ENCODE assay signal across 1 cellular context in the genomic region with DNA sequence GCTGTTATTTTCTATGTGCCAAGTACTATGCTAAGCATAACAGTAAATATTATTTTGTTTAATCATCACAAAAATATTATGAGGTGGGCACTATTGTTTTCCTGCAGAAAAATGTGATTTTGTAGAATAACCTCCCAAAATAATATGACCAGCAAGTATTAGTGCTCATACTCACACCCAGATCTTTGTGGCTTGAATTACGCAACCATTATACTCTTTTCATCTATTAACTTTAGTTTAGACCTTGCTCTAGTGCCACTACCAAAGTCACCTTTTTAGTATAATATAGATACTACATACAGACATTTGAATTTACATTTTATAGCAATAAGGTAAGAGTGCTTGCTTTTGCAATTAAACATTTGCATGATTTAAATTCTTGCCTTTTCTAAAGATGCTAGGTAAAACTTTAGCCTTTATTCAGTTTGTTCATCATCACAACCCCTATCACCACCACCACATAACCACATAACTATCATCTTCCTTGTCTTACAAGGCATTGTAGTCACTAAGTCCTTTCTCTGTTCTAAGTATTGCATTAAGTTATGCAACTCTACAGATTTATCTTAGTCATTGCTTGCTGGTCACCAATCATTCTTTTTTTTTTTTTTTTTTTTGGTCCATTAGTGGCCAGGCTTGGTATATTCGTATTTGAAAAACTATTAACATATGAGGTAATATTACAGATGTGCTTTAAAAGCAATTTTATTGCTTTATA.
A peak's percentile ranks its signal among the peaks of the same experiment; 100 is the strongest.
TF ChIP-seq lines count a peak whose summit lies in the region.

No MANE protein-coding gene starts in this region.

TF ChIP-seq in HepG2, 621 proteins besides CTCF, POLR2A, EP300 and RAD21:
- TF ChIP-seq CEBPG (CRISPR knock-in tag; IDR thresholded peaks at IDR 0.05) (peak; percentile 65), CEBPB (IDR thresholded peaks at IDR 0.05; ENCODE audit: borderline replicate concordance, low read depth, low read length) (peak; percentile 75), MYNN (CRISPR knock-in tag; IDR thresholded peaks at IDR 0.05; ENCODE audit: low read depth) (no peak)
- TF ChIP-seq, protein P1, sequence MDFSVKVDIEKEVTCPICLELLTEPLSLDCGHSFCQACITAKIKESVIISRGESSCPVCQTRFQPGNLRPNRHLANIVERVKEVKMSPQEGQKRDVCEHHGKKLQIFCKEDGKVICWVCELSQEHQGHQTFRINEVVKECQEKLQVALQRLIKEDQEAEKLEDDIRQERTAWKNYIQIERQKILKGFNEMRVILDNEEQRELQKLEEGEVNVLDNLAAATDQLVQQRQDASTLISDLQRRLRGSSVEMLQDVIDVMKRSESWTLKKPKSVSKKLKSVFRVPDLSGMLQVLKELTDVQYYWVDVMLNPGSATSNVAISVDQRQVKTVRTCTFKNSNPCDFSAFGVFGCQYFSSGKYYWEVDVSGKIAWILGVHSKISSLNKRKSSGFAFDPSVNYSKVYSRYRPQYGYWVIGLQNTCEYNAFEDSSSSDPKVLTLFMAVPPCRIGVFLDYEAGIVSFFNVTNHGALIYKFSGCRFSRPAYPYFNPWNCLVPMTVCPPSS (IDR thresholded peaks at IDR 0.05): no peak
